8 cellular contexts compared by ENCODE assay signal in the genomic region with DNA sequence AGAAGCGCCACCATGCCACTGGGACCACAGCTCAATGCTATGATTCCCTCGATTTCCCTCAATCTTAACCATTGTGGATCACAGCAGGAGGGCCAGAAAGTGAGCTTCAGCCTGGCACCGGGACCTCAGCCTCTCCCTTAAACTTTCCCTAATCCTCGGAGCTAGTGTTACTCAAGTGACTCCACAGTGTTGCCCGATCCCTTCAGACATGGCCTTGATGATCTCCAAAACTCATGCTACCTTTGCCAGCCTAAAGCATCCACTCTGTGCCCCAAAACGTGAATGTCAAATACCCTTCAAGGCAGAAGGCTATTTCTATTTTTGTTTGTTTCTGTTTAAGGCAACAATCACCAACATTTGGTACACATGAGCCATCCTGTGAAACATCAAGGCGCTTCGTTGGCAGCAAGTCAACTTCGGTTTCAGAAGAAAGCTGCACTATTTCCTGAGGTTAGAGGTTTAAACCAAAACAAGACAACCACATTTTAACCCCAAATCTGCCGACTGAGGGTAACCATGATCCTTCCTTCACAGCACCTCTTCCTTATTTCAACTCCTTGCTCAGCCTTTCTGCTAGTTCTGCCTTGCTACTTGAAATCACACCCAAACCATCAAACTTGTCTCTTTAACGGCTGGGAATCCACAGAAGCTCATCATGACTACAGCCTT.
A peak's percentile ranks its signal among the peaks of the same experiment; 100 is the strongest.
DNase-seq lines count a peak whose midpoint lies in the region; ATAC-seq lines count a peak whose summit lies in the region.

No MANE protein-coding gene starts in this region.

- peak; percentile 52 for DNase-seq in activated CD8-positive, alpha-beta memory T cell treated with anti-CD3 and anti-CD28 coated beads, Interleukin-2, amount 50 U/mL, for 1 hour (ENCODE audit: extremely low read depth)
- peak; percentile 34 for DNase-seq in mucosa of gallbladder (ENCODE audit: low spot score)
- DNase-seq in NCI-H446 (lab: John Stamatoyannopoulos, UW), result no peak
- no peak for DNase-seq in NCI-H1694 treated with DMSO at 0.1 percent for 48 hours (lab: John Stamatoyannopoulos, UW)
- no peak for DNase-seq in DMS 273 (lab: John Stamatoyannopoulos, UW; ENCODE audit: unreplicated experiment)
- DNase-seq in SHP77 (lab: John Stamatoyannopoulos, UW), result no peak

- ATAC-seq in GM19452 (IDR thresholded peaks at IDR 0.05; ENCODE audit: unreplicated experiment) (peak; percentile 60), HG03432 (IDR thresholded peaks at IDR 0.05; ENCODE audit: unreplicated experiment) (peak; percentile 78)

Comparison
In these comparisons a context has a peak if more than half of its experiments do, and no peak if none do; other contexts are left out.
1. DNase-seq: peak in activated CD8-positive, alpha-beta memory T cell treated with anti-CD3 and anti-CD28 coated beads, Interleukin-2, amount 50 U/mL, for 1 hour (single experiment) and mucosa of gallbladder (single experiment); none in NCI-H446 (0 of 2), NCI-H1694 treated with DMSO at 0.1 percent for 48 hours (single experiment), DMS 273 (single experiment) and SHP77 (0 of 2).